14 cellular contexts compared by ENCODE assay signal in the genomic region with DNA sequence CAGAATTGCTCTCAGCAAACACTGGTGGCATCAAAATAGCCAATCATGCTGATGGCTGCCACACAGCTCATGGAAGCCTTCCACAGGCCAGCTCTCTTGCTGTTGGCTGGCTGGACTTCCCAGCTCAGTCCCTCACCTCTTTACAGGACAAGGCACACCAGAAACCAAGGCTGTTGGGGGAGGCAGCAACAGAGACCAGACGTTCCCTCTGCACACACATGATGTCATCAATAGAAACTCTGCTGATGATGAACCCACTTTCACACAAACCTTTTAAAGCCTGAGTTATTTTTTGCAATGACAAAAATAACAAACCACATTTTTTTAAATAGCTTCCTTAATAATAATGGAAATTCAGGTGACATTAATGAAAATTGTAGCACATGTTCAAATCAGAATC.
A peak's percentile ranks its signal among the peaks of the same experiment; 100 is the strongest.
DNase-seq lines count a peak whose midpoint lies in the region; ATAC-seq, FAIRE-seq and TF ChIP-seq lines count a peak whose summit lies in the region.
"Had no signal": no experiment of that assay in that cellular context is flagged by ENCODE, and none has a peak within 500 bp of the region (broad histone marks: within the 10 kb centered on the region; RNA-seq: fewer than 3 reads in every experiment).

No MANE protein-coding gene starts in this region.

- no TSS peak for BruUV-seq in HepG2 (replicated peaks; lab: Mats Ljungman, UMichigan)

- H3K36me3 ChIP-seq in HepG2 (replicated peaks in 1 of 2; ENCODE audit: control insufficient read depth in 1 of 2, insufficient read depth in 2 of 2, low read length in 2 of 2) (no peaks in the 10 kb centered on the region), neural progenitor cell (no peaks in the 10 kb centered on the region), psoas muscle (ENCODE audit: insufficient read depth in 1 of 2, low read depth in 1 of 2) (no peaks in the 10 kb centered on the region)

- H3K4me3 Mint-ChIP-seq in neural progenitor cell: no peak overlapping the region
- H3K4me3 Mint-ChIP-seq: dendritic cell treated with granulocyte-macrophage colony-stimulating factor and Interleukin-4, amounts not matched to agents 40 ng/mL and 50 ng/mL, for 4 days; type B pancreatic cell had no signal

- no peak overlapping the region for H3K9ac ChIP-seq in HepG2 (ENCODE audit: insufficient read depth, low read depth, low read length)
- no peak overlapping the region for H3K9ac ChIP-seq in neural progenitor cell

- POLR2A ChIA-PET in HepG2 (lab: Yijun Ruan, JAX): no interaction called here

- H3K4me3 ChIP-seq in HepG2 (replicated peaks in 1 of 3; ENCODE audit: insufficient read depth in 1 of 3, low read depth in 2 of 3, low read length in 3 of 3) (no peak overlapping the region), neural progenitor cell (no peak overlapping the region), psoas muscle (no peak overlapping the region)

- H2AFZ ChIP-seq in HepG2 (ENCODE audit: low read length): no peak overlapping the region
- no peak overlapping the region for H2AFZ ChIP-seq in neural progenitor cell (replicated peaks)

- H3K4me1 ChIP-seq in HepG2 (ENCODE audit: insufficient read depth, low read length) (no peaks in the 10 kb centered on the region), neural progenitor cell (peaks cover 25% of the 10 kb centered on the region), psoas muscle (no peaks in the 10 kb centered on the region)

- H3K79me2 ChIP-seq in HepG2 (ENCODE audit: insufficient read depth, low read length) (no peaks in the 10 kb centered on the region), neural progenitor cell (ENCODE audit: low read depth) (no peaks in the 10 kb centered on the region)

- in situ Hi-C loops in GM13977 (cut with MboI; ENCODE audit: low pct_unique_long_range_greater_than_20kb, low sequenced_read_pairs, unreplicated experiment): no loop called here
- in situ Hi-C loops in HepG2 (cut with HindIII; ENCODE audit: extremely low pct_ligation_motif_present, low pct_unique_long_range_greater_than_20kb): no loop called here

- intact Hi-C loops in HepG2 (cut with micrococcal nuclease; ENCODE audit: unreplicated experiment): no loop called here
- intact Hi-C loops in psoas muscle (cut with DNase I): no loop called here

- TF ChIP-seq CTCF in GM13977 (IDR thresholded peaks at IDR 0.05; ENCODE audit: extremely low read depth, insufficient read depth, missing control alignments) (no peak), HepG2 (CRISPR knock-in tag; IDR thresholded peaks at IDR 0.05) (no peak), neural progenitor cell (IDR thresholded peaks at IDR 0.05) (no peak), psoas muscle (IDR thresholded peaks at IDR 0.05) (no peak)

- H3K27ac Mint-ChIP-seq in neural progenitor cell: no peak overlapping the region
- H3K27ac Mint-ChIP-seq: dendritic cell treated with granulocyte-macrophage colony-stimulating factor and Interleukin-4, amounts not matched to agents 40 ng/mL and 50 ng/mL, for 4 days had no signal

- peaks cover 7% of the 10 kb centered on the region for H3K9me3 Mint-ChIP-seq in neural progenitor cell
- H3K9me3 Mint-ChIP-seq: type B pancreatic cell had no signal

- ATAC-seq in GM21576 (IDR thresholded peaks at IDR 0.05; ENCODE audit: unreplicated experiment) (peak; percentile 84), HG03442 (IDR thresholded peaks at IDR 0.05; ENCODE audit: unreplicated experiment) (peak; percentile 84), HepG2 (no peak), left lobe of liver (no peak), psoas muscle (no peak)
- ATAC-seq: left cardiac atrium had no signal

- peaks cover 3% of the 10 kb centered on the region for H3K27me3 Mint-ChIP-seq in neural progenitor cell (ENCODE audit: insufficient read depth, low read depth)
- H3K27me3 Mint-ChIP-seq: dendritic cell treated with granulocyte-macrophage colony-stimulating factor and Interleukin-4, amounts not matched to agents 40 ng/mL and 50 ng/mL, for 4 days had no signal

- TF ChIP-seq POLR2A in HepG2 (IDR thresholded peaks at IDR 0.05; ENCODE audit: insufficient read depth in 1 of 2, low read depth in 2 of 2, low read length in 2 of 2): no peak

- 0% methylated on average over 1 of the region's 1 CpG for WGBS in HepG2 (ENCODE audit: low lambda C conversion rate)
- 10 to 17% (median 15%) methylated on average over 1 of the region's 1 CpG for WGBS in psoas muscle, 3 donors

- H3K27ac ChIP-seq in HepG2 (ENCODE audit: extremely low read length, insufficient read depth, low read length) (no peak overlapping the region), neural progenitor cell (no peak overlapping the region), psoas muscle (no peak overlapping the region)

- peaks cover 6% of the 10 kb centered on the region for H3F3A ChIP-seq in neural progenitor cell (ENCODE audit: low read depth)

- no peak for FAIRE-seq in HepG2 (lab: Jason Lieb, UNC)

- no peaks in the 10 kb centered on the region for H4K20me1 ChIP-seq in HepG2 (ENCODE audit: insufficient read depth, low read length)
- H4K20me1 ChIP-seq in neural progenitor cell (ENCODE audit: low read depth): no peaks in the 10 kb centered on the region

- no peaks in the 10 kb centered on the region for H3K27me3 ChIP-seq in HepG2 (ENCODE audit: control insufficient read depth in 1 of 2, insufficient read depth in 2 of 2, low read length in 2 of 2)
- H3K27me3 ChIP-seq in neural progenitor cell: no peaks in the 10 kb centered on the region
- H3K27me3 ChIP-seq in psoas muscle (ENCODE audit: insufficient read depth in 3 of 3, low read length in 2 of 3): no peaks in the 10 kb centered on the region

- CTCF ChIA-PET in HepG2 (lab: Yijun Ruan, JAX; ENCODE audit: low intra/inter-chr PET ratio, low total read pairs): no interaction called here

- DNase-seq in GM13977 (ENCODE audit: low spot score): peak; percentile 52
- DNase-seq in HepG2 (ENCODE audit: low spot score): no peak
- no peak for DNase-seq in left lobe of liver (ENCODE audit: low spot score)
- DNase-seq in neural progenitor cell (ENCODE audit: low spot score): no peak
- DNase-seq in psoas muscle: no peak
- DNase-seq in activated T-cell treated with anti-CD3 and anti-CD28 coated beads for 4 hours: no peak
- DNase-seq: activated CD4-positive, alpha-beta T cell treated with anti-CD3 and anti-CD28 coated beads, Interleukin-2, amount 50 U/mL, for 1 hour; left cardiac atrium; NCI-H2107; SHP77 had no signal

- H3K9me3 ChIP-seq in HepG2 (ENCODE audit: low read length): no peaks in the 10 kb centered on the region
- H3K9me3 ChIP-seq in neural progenitor cell (ENCODE audit: low read depth): no peaks in the 10 kb centered on the region
- no peaks in the 10 kb centered on the region for H3K9me3 ChIP-seq in psoas muscle

- no peak overlapping the region for H3K4me2 ChIP-seq in HepG2 (ENCODE audit: low read depth, low read length)
- H3K4me2 ChIP-seq in neural progenitor cell: no peak overlapping the region

- peaks cover 24% of the 10 kb centered on the region for H3K4me1 Mint-ChIP-seq in neural progenitor cell

- TF ChIP-seq RAD21 in HepG2 (CRISPR knock-in tag; IDR thresholded peaks at IDR 0.05): no peak

- H3K36me3 Mint-ChIP-seq in neural progenitor cell: no peaks in the 10 kb centered on the region
- H3K36me3 Mint-ChIP-seq: type B pancreatic cell had no signal

- TF ChIP-seq EP300 in HepG2 (IDR thresholded peaks at IDR 0.05; ENCODE audit: low read depth in 2 of 2, low read length in 2 of 2) (no peak), HepG2 (CRISPR knock-in tag; IDR thresholded peaks at IDR 0.05; ENCODE audit: borderline replicate concordance) (no peak)

TF ChIP-seq in HepG2, 621 proteins besides CTCF, POLR2A, EP300 and RAD21:
- TF ChIP-seq ATF7 (IDR thresholded peaks at IDR 0.05): peak; percentile 55; the same call in 1 of the 2 replicates
- TF ChIP-seq ATF7 (CRISPR knock-in tag; IDR thresholded peaks at IDR 0.05): no peak
- no peak for TF ChIP-seq ZC3H13 (CRISPR knock-in tag; IDR thresholded peaks at IDR 0.05)

Comparison
In these comparisons a context has a peak if more than half of its experiments do, and no peak if none do; other contexts are left out.
1. ATAC-seq: peak in GM21576 (single experiment) and HG03442 (single experiment); none in HepG2 (single experiment), left lobe of liver (single experiment) and psoas muscle (0 of 4).